ENCODE assay signal across 23 cellular contexts in the genomic region with DNA sequence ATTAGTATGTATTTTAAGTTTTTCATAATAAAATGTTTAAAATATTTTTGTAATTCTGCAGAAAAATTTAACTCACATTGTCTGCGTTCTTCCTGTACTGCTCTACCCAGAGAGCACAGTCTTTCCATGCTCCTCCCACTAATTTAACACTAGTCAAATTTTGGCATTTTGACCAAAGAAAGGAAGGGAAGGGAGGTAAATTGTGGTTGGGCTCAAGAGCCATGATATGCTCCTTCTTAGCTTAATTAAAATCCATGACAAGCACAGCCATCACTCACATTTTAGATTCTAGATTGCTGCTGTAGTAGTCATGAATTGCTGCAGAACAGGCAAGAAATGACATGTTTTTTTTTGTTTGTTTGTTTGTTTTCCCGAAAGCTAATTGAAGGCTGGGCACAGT.
"Had no signal": no experiment of that assay in that cellular context is flagged by ENCODE, and none has a peak within 500 bp of the region (broad histone marks: within the 10 kb centered on the region; RNA-seq: fewer than 3 reads in every experiment).

No MANE protein-coding gene starts in this region.

- H3K27ac ChIP-seq: coronary artery, neural progenitor cell, parathyroid adenoma, prostate gland, right atrium auricular region, suprapubic skin, vagina had no signal

- H3K27me3 ChIP-seq: neural progenitor cell, right atrium auricular region, suprapubic skin, transverse colon, vagina had no signal

- H3K4me3 ChIP-seq: coronary artery, lung, neural progenitor cell, prostate gland, right atrium auricular region, smooth muscle cell, suprapubic skin, transverse colon, vagina had no signal

- H2AFZ ChIP-seq: neural progenitor cell, parathyroid adenoma had no signal

- ATAC-seq: effector memory CD8-positive, alpha-beta T cell; left lobe of liver; naive thymus-derived CD4-positive, alpha-beta T cell; sciatic nerve; stimulated activated memory B cell treated with anti-CD40 and anti-IgM and Interleukin-4, amounts not matched to agents 10 μg/mL and 1 μg/mL and 100 μg/mL, for 72 hours had no signal

- H3K79me2 ChIP-seq: parathyroid adenoma had no signal

- H3K4me2 ChIP-seq: neural progenitor cell, smooth muscle cell had no signal

- H3K9me3 ChIP-seq: prostate gland, right atrium auricular region, suprapubic skin, transverse colon, vagina had no signal

- DNase-seq: effector memory CD8-positive, alpha-beta T cell; kidney; mesendoderm; midbrain; naive thymus-derived CD4-positive, alpha-beta T cell; stimulated activated CD4-positive, alpha-beta T cell treated with anti-CD3 and anti-CD28 coated beads, Interleukin-12 subunit alpha, Interleukin-12 subunit beta, amount 100 ng/mL, for 4 hours; stimulated activated CD4-positive, alpha-beta T cell treated with anti-CD3 and anti-CD28 coated beads, Interleukin-1b, Interleukin-23, amount 100 ng/mL, for 48 hours; stimulated activated CD4-positive, alpha-beta T cell treated with anti-CD3 and anti-CD28 coated beads, Interleukin-4, amount 100 ng/mL, for 24 hours; stimulated activated naive CD8-positive, alpha-beta T cell treated with anti-CD3 and anti-CD28 coated beads, Interleukin-15, Interleukin-2, amounts not matched to agents 100 U/mL and 50 U/mL, for 24 hours; transverse colon had no signal

- H3K36me3 ChIP-seq: prostate gland, right atrium auricular region, suprapubic skin, transverse colon, vagina had no signal

- H3K9ac ChIP-seq: neural progenitor cell, parathyroid adenoma had no signal

- FAIRE-seq: endometrium, kidney had no signal

- H3K4me1 ChIP-seq: parathyroid adenoma, prostate gland, right atrium auricular region, vagina had no signal
